Comparison of ENCODE assay signal across 19 cellular contexts in the genomic region with DNA sequence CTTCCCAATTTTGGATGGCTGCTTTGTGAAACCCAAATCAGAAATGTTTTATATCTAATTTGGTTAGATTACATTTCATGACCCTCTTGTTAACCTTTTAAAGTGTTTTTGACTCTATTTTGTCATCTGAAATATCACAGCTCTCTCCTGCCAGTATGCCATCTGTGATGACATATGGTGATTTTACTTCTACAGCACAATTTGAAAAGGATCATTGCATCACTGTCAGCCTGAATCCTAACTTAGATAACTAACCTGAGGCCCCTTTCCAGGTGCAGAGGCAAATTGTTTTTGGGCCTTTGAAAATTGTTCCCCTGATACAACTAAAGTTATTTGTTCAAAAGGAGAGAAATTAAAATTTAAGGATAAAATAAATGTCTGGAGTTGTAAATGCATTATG.
DNase-seq lines count a peak whose midpoint lies in the region; ATAC-seq, FAIRE-seq and TF ChIP-seq lines count a peak whose summit lies in the region.
"Had no signal": no experiment of that assay in that cellular context is flagged by ENCODE, and none has a peak within 500 bp of the region (broad histone marks: within the 10 kb centered on the region; RNA-seq: fewer than 3 reads in every experiment).

No MANE protein-coding gene starts in this region.

- BruUV-seq in HepG2 (replicated peaks; lab: Mats Ljungman, UMichigan) (no TSS peak), A673 (replicated peaks; lab: Mats Ljungman, UMichigan) (no TSS peak)

- intact Hi-C loops in HepG2 (cut with micrococcal nuclease; ENCODE audit: unreplicated experiment): no loop called here
- intact Hi-C loops in A673 (cut with micrococcal nuclease; ENCODE audit: unreplicated experiment): no loop called here

- H3K4me1 ChIP-seq in HepG2 (ENCODE audit: insufficient read depth, low read length) (no peaks in the 10 kb centered on the region), A673 (ENCODE audit: insufficient read depth, low read length, poor library complexity, severe bottlenecking) (no peaks in the 10 kb centered on the region)
- H3K4me1 ChIP-seq: BE2C, HAP-1 had no signal

- in situ Hi-C loops in HepG2 (cut with HindIII; ENCODE audit: extremely low pct_ligation_motif_present, low pct_unique_long_range_greater_than_20kb): no loop called here

- CTCF ChIA-PET in HepG2 (lab: Yijun Ruan, JAX; ENCODE audit: low intra/inter-chr PET ratio, low total read pairs) (no interaction called here), A673 (lab: Charles Lee) (no interaction called here)

- no peak overlapping the region for H3K9ac ChIP-seq in HepG2 (ENCODE audit: insufficient read depth, low read depth, low read length)
- H3K9ac ChIP-seq: GM23248 had no signal

- POLR2A ChIA-PET in HepG2 (lab: Yijun Ruan, JAX): no interaction called here
- POLR2A ChIA-PET in A673 (lab: Charles Lee; ENCODE audit: low non-redundant PET): no interaction called here

- no peak overlapping the region for H3K4me2 ChIP-seq in HepG2 (ENCODE audit: low read depth, low read length)

- DNase-seq in NCI-H82 (lab: John Stamatoyannopoulos, UW) (peak; percentile 60), NCI-H82 treated with DMSO at 0.1 percent for 48 hours (lab: John Stamatoyannopoulos, UW; ENCODE audit: unreplicated experiment) (no peak), NCI-H2171 treated with DMSO at 0.1 percent for 48 hours (lab: John Stamatoyannopoulos, UW) (peak; percentile 84), WERI-Rb-1 (no peak), pons (ENCODE audit: low spot score) (peak; percentile 5), NCI-H1048 (lab: John Stamatoyannopoulos, UW) (no peak), HepG2 (ENCODE audit: low spot score) (no peak), A673 (ENCODE audit: low spot score) (no peak)
- DNase-seq: 8988T; BE2C; CD4-positive, CD25-positive, alpha-beta regulatory T cell; CD8-positive, alpha-beta memory T cell; COR-L47; DMS79 treated with DMSO at 0.1 percent for 48 hours; GM23248 had no signal

- TF ChIP-seq CTCF in WERI-Rb-1 (IDR thresholded peaks at IDR 0.05; ENCODE audit: low read depth, low read length): no peak
- TF ChIP-seq CTCF in HepG2 (CRISPR knock-in tag; IDR thresholded peaks at IDR 0.05): no peak
- no peak for TF ChIP-seq CTCF in A673 (conservative IDR thresholded peaks at IDR 0.05; ENCODE audit: low read depth, low read length)

- no peak overlapping the region for H2AFZ ChIP-seq in HepG2 (ENCODE audit: low read length)
- H2AFZ ChIP-seq: GM23248 had no signal

- TF ChIP-seq EP300 in HepG2 (IDR thresholded peaks at IDR 0.05; ENCODE audit: low read depth in 2 of 2, low read length in 2 of 2) (no peak), HepG2 (CRISPR knock-in tag; IDR thresholded peaks at IDR 0.05; ENCODE audit: borderline replicate concordance) (no peak)

- no peak for ATAC-seq in HepG2
- ATAC-seq: GM12878 had no signal

- H3K27me3 ChIP-seq in WERI-Rb-1 (ENCODE audit: insufficient read depth, low read depth, severe bottlenecking): no peaks in the 10 kb centered on the region
- no peaks in the 10 kb centered on the region for H3K27me3 ChIP-seq in HepG2 (ENCODE audit: control insufficient read depth in 1 of 2, insufficient read depth in 2 of 2, low read length in 2 of 2)
- no peaks in the 10 kb centered on the region for H3K27me3 ChIP-seq in A673 (replicated peaks; ENCODE audit: insufficient read depth, low read depth, low read length, poor library complexity)
- H3K27me3 ChIP-seq: BE2C had no signal

- H3K79me2 ChIP-seq in HepG2 (ENCODE audit: insufficient read depth, low read length): no peaks in the 10 kb centered on the region

- H3K9me3 ChIP-seq in WERI-Rb-1 (ENCODE audit: severe bottlenecking) (peaks cover 2% of the 10 kb centered on the region), HepG2 (ENCODE audit: low read length) (peaks cover 53% of the 10 kb centered on the region), A673 (ENCODE audit: low read depth, low read length, poor library complexity, severe bottlenecking) (peaks cover 25% of the 10 kb centered on the region)
- H3K9me3 ChIP-seq: BE2C had no signal

- H3K4me3 ChIP-seq in WERI-Rb-1 (ENCODE audit: low read depth, low read length) (no peak overlapping the region), HepG2 (replicated peaks in 1 of 3; ENCODE audit: insufficient read depth in 1 of 3, low read depth in 2 of 3, low read length in 3 of 3) (no peak overlapping the region), A673 (ENCODE audit: low read depth, low read length, poor library complexity, severe bottlenecking) (no peak overlapping the region)
- H3K4me3 ChIP-seq: GM12878, GM23248, HAP-1 had no signal

- no peaks in the 10 kb centered on the region for H3K36me3 ChIP-seq in WERI-Rb-1
- no peaks in the 10 kb centered on the region for H3K36me3 ChIP-seq in HepG2 (replicated peaks in 1 of 2; ENCODE audit: control insufficient read depth in 1 of 2, insufficient read depth in 2 of 2, low read length in 2 of 2)
- no peaks in the 10 kb centered on the region for H3K36me3 ChIP-seq in A673 (ENCODE audit: insufficient read depth, low read length, poor library complexity, severe bottlenecking)
- H3K36me3 ChIP-seq: BE2C, HAP-1 had no signal

- FAIRE-seq in HepG2 (lab: Jason Lieb, UNC): no peak
- FAIRE-seq: D721Med, GM12878, GM19239 had no signal

- H3K27ac ChIP-seq in WERI-Rb-1 (peak overlapping the region; percentile 16; the same call in 1 of the 2 replicates), HepG2 (ENCODE audit: extremely low read length, insufficient read depth, low read length) (no peak overlapping the region), A673 (ENCODE audit: low read depth, low read length, poor library complexity, severe bottlenecking) (no peak overlapping the region)
- H3K27ac ChIP-seq: GM23248 had no signal

- no peak for TF ChIP-seq POLR2A in HepG2 (IDR thresholded peaks at IDR 0.05; ENCODE audit: insufficient read depth in 1 of 2, low read depth in 2 of 2, low read length in 2 of 2)

- H4K20me1 ChIP-seq in HepG2 (ENCODE audit: insufficient read depth, low read length): no peaks in the 10 kb centered on the region

- no peak for TF ChIP-seq RAD21 in HepG2 (CRISPR knock-in tag; IDR thresholded peaks at IDR 0.05)

TF ChIP-seq in HepG2, 621 proteins besides CTCF, POLR2A, EP300 and RAD21 (continues in another document):
- TF ChIP-seq ZNF776 (CRISPR knock-in tag; IDR thresholded peaks at IDR 0.05) (no peak), RORA (CRISPR knock-in tag; IDR thresholded peaks at IDR 0.05) (no peak), KDM5A (IDR thresholded peaks at IDR 0.05; ENCODE audit: borderline replicate concordance, low read length) (no peak), SCMH1 (CRISPR knock-in tag; IDR thresholded peaks at IDR 0.05; ENCODE audit: borderline replicate concordance) (no peak), BRCA1 (CRISPR knock-in tag; IDR thresholded peaks at IDR 0.05) (no peak), PATZ1 (CRISPR knock-in tag; IDR thresholded peaks at IDR 0.05) (no peak), SRY (CRISPR knock-in tag; IDR thresholded peaks at IDR 0.05) (no peak)
- TF ChIP-seq, protein P1, sequence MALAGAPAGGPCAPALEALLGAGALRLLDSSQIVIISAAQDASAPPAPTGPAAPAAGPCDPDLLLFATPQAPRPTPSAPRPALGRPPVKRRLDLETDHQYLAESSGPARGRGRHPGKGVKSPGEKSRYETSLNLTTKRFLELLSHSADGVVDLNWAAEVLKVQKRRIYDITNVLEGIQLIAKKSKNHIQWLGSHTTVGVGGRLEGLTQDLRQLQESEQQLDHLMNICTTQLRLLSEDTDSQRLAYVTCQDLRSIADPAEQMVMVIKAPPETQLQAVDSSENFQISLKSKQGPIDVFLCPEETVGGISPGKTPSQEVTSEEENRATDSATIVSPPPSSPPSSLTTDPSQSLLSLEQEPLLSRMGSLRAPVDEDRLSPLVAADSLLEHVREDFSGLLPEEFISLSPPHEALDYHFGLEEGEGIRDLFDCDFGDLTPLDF (CRISPR knock-in tag; IDR thresholded peaks at IDR 0.05): no peak

Comparison
In these comparisons a context has a peak if more than half of its experiments do, and no peak if none do; other contexts are left out.
1. DNase-seq: peak in NCI-H82 (single experiment), NCI-H2171 treated with DMSO at 0.1 percent for 48 hours (single experiment) and pons (single experiment); none in NCI-H82 treated with DMSO at 0.1 percent for 48 hours (single experiment), WERI-Rb-1 (single experiment), NCI-H1048 (single experiment), HepG2 (single experiment) and A673 (single experiment).